In the genomic region with DNA sequence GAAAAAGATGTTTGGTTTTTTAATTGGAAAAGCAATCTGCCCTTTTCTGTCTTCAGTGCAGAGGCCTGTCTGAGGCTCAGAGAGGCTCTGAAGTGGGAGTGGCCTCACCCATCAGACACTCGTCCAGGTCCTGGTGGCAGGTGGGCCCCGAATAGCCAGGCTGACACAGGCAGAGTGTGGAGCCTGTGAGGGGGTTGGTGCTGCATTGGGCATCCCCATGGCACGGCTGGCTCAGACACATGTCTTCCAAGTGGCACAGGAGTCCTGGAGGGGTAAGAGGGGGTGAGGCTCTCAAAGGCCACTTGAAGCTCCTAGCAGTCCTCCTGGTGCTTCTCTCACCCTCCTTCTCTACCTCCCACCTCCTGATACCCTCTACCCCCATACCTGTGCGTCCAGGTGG, we compare ENCODE assay signal across 14 cellular contexts. TPM values are rescaled to one million over a fixed set of nuclear protein-coding genes. Genes with fewer than 3 reads are reported as not detected.
DNase-seq lines count a peak whose midpoint lies in the region; ATAC-seq and TF ChIP-seq lines count a peak whose summit lies in the region.
"Had no signal": no experiment of that assay in that cellular context is flagged by ENCODE, and none has a peak within 500 bp of the region (broad histone marks: within the 10 kb centered on the region; RNA-seq: fewer than 3 reads in every experiment).

No MANE protein-coding gene starts in this region.

- H2BK15ac ChIP-seq in neuronal stem cell (ENCODE audit: low read length), result peak overlapping the region; percentile 69

- no TSS peak for BruUV-seq in Caco-2 (replicated peaks; lab: Mats Ljungman, UMichigan)

- no CpG with 5 or more reads among the region's 4 CpGs for WGBS in neuronal stem cell (ENCODE audit: extremely low coverage in 2 of 2, insufficient read length in 2 of 2, insufficient replicate concordance in 1 of 2), 2 donors

- POLR2A ChIA-PET in Caco-2 (lab: Charles Lee), result no interaction called here

- H3K27ac ChIP-seq in neuronal stem cell (replicated peaks; ENCODE audit: low read length) (no peak overlapping the region), subcutaneous abdominal adipose tissue (ENCODE audit: low read depth, low read length) (peak overlapping the region; percentile 35)

- H3K27ac Mint-ChIP-seq in central memory CD8-positive, alpha-beta T cell (ENCODE audit: low read depth), result peak overlapping the region; percentile 75
- no peak overlapping the region for H3K27ac Mint-ChIP-seq in endothelial cell (ENCODE audit: unreplicated experiment)
- no peak overlapping the region for H3K27ac Mint-ChIP-seq in Caco-2 (ENCODE audit: unreplicated experiment)

- H3K79me1 ChIP-seq in neuronal stem cell (ENCODE audit: low read depth, low read length), result no peaks in the 10 kb centered on the region

- no peak overlapping the region for H3K4me2 ChIP-seq in neuronal stem cell (ENCODE audit: insufficient read depth, low read length, poor library complexity, severe bottlenecking)

- no peak overlapping the region for H2BK120ac ChIP-seq in neuronal stem cell (ENCODE audit: low read depth, low read length)

- H4K8ac ChIP-seq in neuronal stem cell (ENCODE audit: low read depth, low read length), result no peak overlapping the region

- no peak overlapping the region for H4K91ac ChIP-seq in neuronal stem cell (ENCODE audit: low read depth, low read length, poor library complexity)

- peak overlapping the region; percentile 85 for H3K18ac ChIP-seq in neuronal stem cell (ENCODE audit: low read length)

- CTCF ChIA-PET in Caco-2 (lab: Charles Lee), result no interaction called here

- H3K4me1 Mint-ChIP-seq in central memory CD8-positive, alpha-beta T cell, result no peaks in the 10 kb centered on the region
- peaks cover 49% of the 10 kb centered on the region for H3K4me1 Mint-ChIP-seq in endothelial cell (ENCODE audit: unreplicated experiment)
- H3K4me1 Mint-ChIP-seq in Caco-2 (ENCODE audit: low read depth, unreplicated experiment), result no peaks in the 10 kb centered on the region

- H3K23ac ChIP-seq in neuronal stem cell (ENCODE audit: low read depth, low read length, poor library complexity), result no peak overlapping the region

- no peak overlapping the region for H3K4me3 Mint-ChIP-seq in central memory CD8-positive, alpha-beta T cell
- peak overlapping the region; percentile 37 for H3K4me3 Mint-ChIP-seq in endothelial cell (ENCODE audit: unreplicated experiment)
- no peak overlapping the region for H3K4me3 Mint-ChIP-seq in Caco-2 (ENCODE audit: unreplicated experiment)
- H3K4me3 Mint-ChIP-seq: CD4-positive, alpha-beta memory T cell had no signal

- H3K9ac ChIP-seq in neuronal stem cell (ENCODE audit: low read depth, low read length, poor library complexity), result no peak overlapping the region
- peak overlapping the region in 1 of 5 donors; percentile 4 for H3K9ac ChIP-seq in subcutaneous abdominal adipose tissue (ENCODE audit: low read length in 5 of 5)

- no peak overlapping the region for H3K4ac ChIP-seq in neuronal stem cell (ENCODE audit: low read length)

- peak overlapping the region; percentile 76 for H2AK5ac ChIP-seq in neuronal stem cell (ENCODE audit: low read depth, low read length)

- H3K9me3 ChIP-seq in neuronal stem cell (replicated peaks in 1 of 2; ENCODE audit: control insufficient read depth in 2 of 2, insufficient read depth in 1 of 2, low read depth in 1 of 2, low read length in 2 of 2), result no peaks in the 10 kb centered on the region
- H3K9me3 ChIP-seq in subcutaneous abdominal adipose tissue (ENCODE audit: control insufficient read depth in 5 of 5, low read length in 5 of 5), result no peaks in the 10 kb centered on the region
- H3K9me3 ChIP-seq in Caco-2, result no peaks in the 10 kb centered on the region
- H3K9me3 ChIP-seq: HAP-1 had no signal

- H3K14ac ChIP-seq in neuronal stem cell (ENCODE audit: low read length), result no peak overlapping the region

- H3K9me3 Mint-ChIP-seq in central memory CD8-positive, alpha-beta T cell, result no peaks in the 10 kb centered on the region
- no peaks in the 10 kb centered on the region for H3K9me3 Mint-ChIP-seq in endothelial cell (ENCODE audit: unreplicated experiment)
- no peaks in the 10 kb centered on the region for H3K9me3 Mint-ChIP-seq in Caco-2 (ENCODE audit: unreplicated experiment)
- H3K9me3 Mint-ChIP-seq: CD4-positive, alpha-beta memory T cell had no signal

- ATAC-seq in central memory CD8-positive, alpha-beta T cell (replicated peaks; ENCODE audit: extremely low read depth, poor library complexity, severe bottlenecking), result no peak
- no peak for ATAC-seq in GM19324 (IDR thresholded peaks at IDR 0.05; ENCODE audit: low FRiP score, unreplicated experiment)

- H3K36me3 ChIP-seq in neuronal stem cell (replicated peaks in 1 of 2; ENCODE audit: control insufficient read depth in 2 of 2, insufficient read depth in 2 of 2, low read length in 2 of 2) (no peaks in the 10 kb centered on the region), subcutaneous abdominal adipose tissue (ENCODE audit: control insufficient read depth in 5 of 5, insufficient read depth in 5 of 5, low read length in 5 of 5) (peaks cover 0 to 52% (median 28%) of the 10 kb centered on the region in 5 donors), Caco-2 (ENCODE audit: control insufficient read depth, insufficient read depth, low read length) (no peaks in the 10 kb centered on the region)
- H3K36me3 ChIP-seq: HAP-1 had no signal

- H3K4me1 ChIP-seq in neuronal stem cell (ENCODE audit: control insufficient read depth in 2 of 2, insufficient read depth in 1 of 2, low read depth in 1 of 2, low read length in 2 of 2) (peaks cover 5 to 16% of the 10 kb centered on the region in 2 donors), subcutaneous abdominal adipose tissue (ENCODE audit: control insufficient read depth in 5 of 5, insufficient read depth in 5 of 5, low read length in 5 of 5) (peaks cover 0 to 71% (median 3%) of the 10 kb centered on the region in 5 donors), Caco-2 (no peaks in the 10 kb centered on the region)
- H3K4me1 ChIP-seq: HAP-1 had no signal

- no peak for TF ChIP-seq CTCF in endothelial cell (IDR thresholded peaks at IDR 0.05; ENCODE audit: unreplicated experiment)
- no peak for TF ChIP-seq CTCF in Caco-2 (IDR thresholded peaks at IDR 0.05; ENCODE audit: insufficient read depth in 1 of 2, low read depth in 1 of 2, low read length in 1 of 2, severe bottlenecking in 1 of 2, unreplicated experiment in 1 of 2)

- H3K27me3 ChIP-seq in neuronal stem cell (ENCODE audit: control insufficient read depth in 3 of 3, insufficient read depth in 3 of 3, low read depth in 1 of 3, low read length in 3 of 3) (peaks cover 0 to 46% (median 0%) of the 10 kb centered on the region in 3 experiments), subcutaneous abdominal adipose tissue (ENCODE audit: control insufficient read depth in 5 of 5, insufficient read depth in 4 of 5, low read length in 5 of 5) (peaks cover 0 to 14% (median 3%) of the 10 kb centered on the region in 5 donors), Caco-2 (replicated peaks; ENCODE audit: control insufficient read depth, insufficient read depth, low read length) (no peaks in the 10 kb centered on the region; the same call in 1 of the 2 replicates)

- peaks cover 2% of the 10 kb centered on the region for H3K36me3 Mint-ChIP-seq in central memory CD8-positive, alpha-beta T cell (ENCODE audit: insufficient read depth)
- peaks cover 43% of the 10 kb centered on the region for H3K36me3 Mint-ChIP-seq in endothelial cell (ENCODE audit: low read depth, unreplicated experiment)
- H3K36me3 Mint-ChIP-seq in Caco-2 (ENCODE audit: insufficient read depth, unreplicated experiment), result no peaks in the 10 kb centered on the region
- H3K36me3 Mint-ChIP-seq: CD4-positive, alpha-beta memory T cell had no signal

- no peak for DNase-seq in central memory CD8-positive, alpha-beta T cell (ENCODE audit: low spot score in 2 of 2)
- DNase-seq in endothelial cell (ENCODE audit: low spot score), result no peak
- no peak for DNase-seq in neuronal stem cell (ENCODE audit: low spot score)
- no peak for DNase-seq in Caco-2
- no peak for DNase-seq in foreskin melanocyte
- DNase-seq: C1 segment of cervical spinal cord; CD4-positive, alpha-beta memory T cell; COR-L47; DMS153; DND-41; GOT3 had no signal

- H2AFZ ChIP-seq in neuronal stem cell (ENCODE audit: low read length), result no peak overlapping the region

- H3K4me3 ChIP-seq in neuronal stem cell (ENCODE audit: low read length in 2 of 2) (no peak overlapping the region), subcutaneous abdominal adipose tissue (ENCODE audit: low read depth in 1 of 5, low read length in 5 of 5) (no peak overlapping the region), Caco-2 (ENCODE audit: low read depth, low read length) (no peak overlapping the region)
- H3K4me3 ChIP-seq: HAP-1 had no signal

- no peak overlapping the region for H2BK5ac ChIP-seq in neuronal stem cell (ENCODE audit: low read length)

- H2BK12ac ChIP-seq in neuronal stem cell (ENCODE audit: low read length), result no peak overlapping the region

- peaks cover 10% of the 10 kb centered on the region for H3K27me3 Mint-ChIP-seq in central memory CD8-positive, alpha-beta T cell
- H3K27me3 Mint-ChIP-seq in endothelial cell (ENCODE audit: unreplicated experiment), result peaks cover 6% of the 10 kb centered on the region
- H3K27me3 Mint-ChIP-seq in Caco-2 (ENCODE audit: insufficient read depth, unreplicated experiment), result peaks cover 2% of the 10 kb centered on the region
- H3K27me3 Mint-ChIP-seq: CD4-positive, alpha-beta memory T cell had no signal

- intact Hi-C loops in Caco-2 (cut with micrococcal nuclease; ENCODE audit: unreplicated experiment), result no loop called here

RNA-seq across cellular contexts. Expression of gene NOTCH4, which starts 3.8 kb away (rescaled TPM):
- total RNA-seq in endothelial cell (ENCODE audit: unreplicated experiment), result 151 TPM
- polyA plus RNA-seq in neuronal stem cell (2013, experiment 1 of 2), result 4.0 TPM
- 3.7 TPM for polyA plus RNA-seq in neuronal stem cell (2013, experiment 2 of 2)
- total RNA-seq in Caco-2 (2022), result 0.30 and 0.43 TPM in 2 replicates

RNA-seq across cellular contexts. Expression of gene GPSM3, which starts 27.6 kb away (rescaled TPM):
- total RNA-seq in endothelial cell (ENCODE audit: unreplicated experiment) (49.0 TPM), Caco-2 (2022) (0.41 and 0.67 TPM in 2 replicates)
- 4.2 TPM for polyA plus RNA-seq in neuronal stem cell (2013, experiment 1 of 2)
- polyA plus RNA-seq in neuronal stem cell (2013, experiment 2 of 2), result 4.2 TPM

RNA-seq across cellular contexts. Expression of gene PBX2, which starts 30.0 kb away (rescaled TPM):
- total RNA-seq in endothelial cell (ENCODE audit: unreplicated experiment) (308 TPM), Caco-2 (2022) (96.3 and 96.5 TPM in 2 replicates)
- 154 TPM for polyA plus RNA-seq in neuronal stem cell (2013, experiment 1 of 2)
- 155 TPM for polyA plus RNA-seq in neuronal stem cell (2013, experiment 2 of 2)

RNA-seq across cellular contexts. Expression of gene AGER, which starts 36.0 kb away (rescaled TPM):
- total RNA-seq in endothelial cell (ENCODE audit: unreplicated experiment) (42.2 TPM), Caco-2 (2022) (8.3 and 10.3 TPM in 2 replicates)
- polyA plus RNA-seq in neuronal stem cell (2013, experiment 1 of 2), result 19.9 TPM
- polyA plus RNA-seq in neuronal stem cell (2013, experiment 2 of 2), result 18.7 TPM

RNA-seq across cellular contexts. Expression of gene RNF5, which starts 41.8 kb away (rescaled TPM):
- total RNA-seq in endothelial cell (ENCODE audit: unreplicated experiment) (44.4 TPM), Caco-2 (2022) (64.7 and 70.7 TPM in 2 replicates)
- polyA plus RNA-seq in neuronal stem cell (2013, experiment 1 of 2), result 152 TPM
- polyA plus RNA-seq in neuronal stem cell (2013, experiment 2 of 2), result 145 TPM

Comparison
In these comparisons a context has a peak if more than half of its experiments do, and no peak if none do; other contexts are left out.
1. RNA of gene NOTCH4, which starts 3.8 kb away (total RNA-seq): 151 TPM in endothelial cell (single experiment); 0.30 to 0.43 TPM in Caco-2; every median in the first group is over 100 times any median in the second.
2. RNA of gene GPSM3, which starts 27.6 kb away (total RNA-seq): 49.0 TPM in endothelial cell (single experiment); 0.41 to 0.67 TPM in Caco-2; every median in the first group is over 10 times any median in the second.